In genomic region chr17:76884995-76885896, GRCh38 we compare ENCODE assay signal across 24 cellular contexts. TPM values are rescaled to one million over a fixed set of nuclear protein-coding genes. Genes with fewer than 3 reads are reported as not detected.
A peak's percentile ranks its signal among the peaks of the same experiment; 100 is the strongest.
DNase-seq lines count a peak whose midpoint lies in the region; FAIRE-seq and TF ChIP-seq lines count a peak whose summit lies in the region.
"Had no signal": no experiment of that assay in that cellular context is flagged by ENCODE, and none has a peak within 500 bp of the region (broad histone marks: within the 10 kb centered on the region; RNA-seq: fewer than 3 reads in every experiment).

No MANE protein-coding gene starts in this region.

- DNase-seq in NCI-H2171 treated with DMSO at 0.1 percent for 48 hours (lab: John Stamatoyannopoulos, UW) (peak; percentile 59), NCI-H2171 (lab: John Stamatoyannopoulos, UW) (no peak), NCI-H2227 treated with DMSO at 0.1 percent for 48 hours (lab: John Stamatoyannopoulos, UW) (peak; percentile 61), endothelial cell (ENCODE audit: low spot score) (no peak), osteoblast (ENCODE audit: insufficient read length, low spot score, missing footprints) (peak; percentile 81), NCI-H748 (lab: John Stamatoyannopoulos, UW; ENCODE audit: unreplicated experiment) (no peak), RCC 7860 (ENCODE audit: low spot score) (no peak), EL (no peak)
- DNase-seq: 8988T; activated CD4-positive, alpha-beta memory T cell treated with anti-CD3 and anti-CD28 coated beads, Interleukin-2, amount 10 ng/mL, durations not matched to agents 7 days and 5 days; activated gamma-delta T cell; body of pancreas; effector memory CD8-positive, alpha-beta T cell; KBM-7; naive B cell; NCI-H1930; NCI-H524; T-helper 9 cell; upper lobe of right lung had no signal

- no peaks in the 10 kb centered on the region for H3K36me3 ChIP-seq in osteoblast (ENCODE audit: insufficient read depth, low read length)
- H3K36me3 ChIP-seq: upper lobe of right lung had no signal

- no peak overlapping the region for H3K4me3 Mint-ChIP-seq in endothelial cell (ENCODE audit: unreplicated experiment)
- H3K4me3 Mint-ChIP-seq: activated CD4-positive, alpha-beta memory T cell treated with anti-CD3 and anti-CD28 coated beads, Interleukin-2, amount 10 ng/mL, durations not matched to agents 7 days and 5 days; effector memory CD8-positive, alpha-beta T cell; naive B cell had no signal

- H3K27ac Mint-ChIP-seq in endothelial cell (ENCODE audit: unreplicated experiment) = peak overlapping the region; percentile 9
- H3K27ac Mint-ChIP-seq: activated CD4-positive, alpha-beta memory T cell treated with anti-CD3 and anti-CD28 coated beads, Interleukin-2, amount 10 ng/mL, durations not matched to agents 7 days and 5 days; effector memory CD8-positive, alpha-beta T cell had no signal

- H3K27me3 ChIP-seq in osteoblast (ENCODE audit: insufficient read depth, low read length) = peaks cover 13% of the 10 kb centered on the region
- H3K27me3 ChIP-seq: body of pancreas had no signal

- H3K36me3 Mint-ChIP-seq in endothelial cell (ENCODE audit: low read depth, unreplicated experiment) = no peaks in the 10 kb centered on the region
- H3K36me3 Mint-ChIP-seq: naive B cell had no signal

- no peak overlapping the region for H3K4me2 ChIP-seq in osteoblast (ENCODE audit: insufficient read depth, low read length)

- H4K20me1 ChIP-seq in osteoblast (ENCODE audit: insufficient read depth, low read length) = no peaks in the 10 kb centered on the region

- no peaks in the 10 kb centered on the region for H3K4me1 ChIP-seq in osteoblast (ENCODE audit: insufficient read depth, low read length)
- H3K4me1 ChIP-seq: body of pancreas, parathyroid adenoma, upper lobe of right lung had no signal

- no peak for FAIRE-seq in RCC 7860 (lab: Jason Lieb, UNC)
- FAIRE-seq: colon, GM12891 had no signal

- H3K9me3 Mint-ChIP-seq in endothelial cell (ENCODE audit: unreplicated experiment) = no peaks in the 10 kb centered on the region
- H3K9me3 Mint-ChIP-seq: activated CD4-positive, alpha-beta memory T cell treated with anti-CD3 and anti-CD28 coated beads, Interleukin-2, amount 10 ng/mL, durations not matched to agents 7 days and 5 days; effector memory CD8-positive, alpha-beta T cell; naive B cell had no signal

- peaks cover 7% of the 10 kb centered on the region for H3K27me3 Mint-ChIP-seq in endothelial cell (ENCODE audit: unreplicated experiment)
- H3K27me3 Mint-ChIP-seq: activated CD4-positive, alpha-beta memory T cell treated with anti-CD3 and anti-CD28 coated beads, Interleukin-2, amount 10 ng/mL, durations not matched to agents 7 days and 5 days had no signal

- no peak for TF ChIP-seq CTCF in endothelial cell (IDR thresholded peaks at IDR 0.05; ENCODE audit: unreplicated experiment)
- TF ChIP-seq CTCF in osteoblast (IDR thresholded peaks at IDR 0.05; ENCODE audit: extremely low read depth, low read depth, low read length) = no peak

- H2AFZ ChIP-seq in osteoblast (ENCODE audit: low read length) = no peak overlapping the region
- H2AFZ ChIP-seq: parathyroid adenoma had no signal

- no peaks in the 10 kb centered on the region for H3K79me2 ChIP-seq in osteoblast (ENCODE audit: insufficient read depth, low read length)
- H3K79me2 ChIP-seq: parathyroid adenoma had no signal

- H3K9me3 ChIP-seq in osteoblast (ENCODE audit: low read depth, low read length) = no peaks in the 10 kb centered on the region
- H3K9me3 ChIP-seq: body of pancreas, upper lobe of right lung had no signal

- H3K4me3 ChIP-seq in osteoblast (ENCODE audit: insufficient read depth, low read length) = no peak overlapping the region
- H3K4me3 ChIP-seq: body of pancreas, upper lobe of right lung had no signal

- H3K27ac ChIP-seq in osteoblast (ENCODE audit: low read depth, low read length) = no peak overlapping the region
- H3K27ac ChIP-seq: body of pancreas, parathyroid adenoma, RWPE1, upper lobe of right lung had no signal

- H3K4me1 Mint-ChIP-seq in endothelial cell (ENCODE audit: unreplicated experiment) = peaks cover 10% of the 10 kb centered on the region
- H3K4me1 Mint-ChIP-seq: activated CD4-positive, alpha-beta memory T cell treated with anti-CD3 and anti-CD28 coated beads, Interleukin-2, amount 10 ng/mL, durations not matched to agents 7 days and 5 days; naive B cell had no signal

RNA-seq across cellular contexts. Expression of gene MGAT5B, which starts 17.0 kb away (rescaled TPM):
- 6.2 TPM for total RNA-seq in endothelial cell (ENCODE audit: unreplicated experiment)
- 0.36 and 0.59 TPM in 2 replicates for total RNA-seq in osteoblast
- total RNA-seq: left lobe of liver had no signal

Comparison
In these comparisons a context has a peak if more than half of its experiments do, and no peak if none do; other contexts are left out.
1. DNase-seq: peak in NCI-H2171 treated with DMSO at 0.1 percent for 48 hours (single experiment), NCI-H2227 treated with DMSO at 0.1 percent for 48 hours (single experiment) and osteoblast (single experiment); none in NCI-H2171 (single experiment), endothelial cell (single experiment), NCI-H748 (single experiment), RCC 7860 (single experiment) and EL (single experiment).